Comparison of ENCODE assay signal across 18 cellular contexts in the genomic region with DNA sequence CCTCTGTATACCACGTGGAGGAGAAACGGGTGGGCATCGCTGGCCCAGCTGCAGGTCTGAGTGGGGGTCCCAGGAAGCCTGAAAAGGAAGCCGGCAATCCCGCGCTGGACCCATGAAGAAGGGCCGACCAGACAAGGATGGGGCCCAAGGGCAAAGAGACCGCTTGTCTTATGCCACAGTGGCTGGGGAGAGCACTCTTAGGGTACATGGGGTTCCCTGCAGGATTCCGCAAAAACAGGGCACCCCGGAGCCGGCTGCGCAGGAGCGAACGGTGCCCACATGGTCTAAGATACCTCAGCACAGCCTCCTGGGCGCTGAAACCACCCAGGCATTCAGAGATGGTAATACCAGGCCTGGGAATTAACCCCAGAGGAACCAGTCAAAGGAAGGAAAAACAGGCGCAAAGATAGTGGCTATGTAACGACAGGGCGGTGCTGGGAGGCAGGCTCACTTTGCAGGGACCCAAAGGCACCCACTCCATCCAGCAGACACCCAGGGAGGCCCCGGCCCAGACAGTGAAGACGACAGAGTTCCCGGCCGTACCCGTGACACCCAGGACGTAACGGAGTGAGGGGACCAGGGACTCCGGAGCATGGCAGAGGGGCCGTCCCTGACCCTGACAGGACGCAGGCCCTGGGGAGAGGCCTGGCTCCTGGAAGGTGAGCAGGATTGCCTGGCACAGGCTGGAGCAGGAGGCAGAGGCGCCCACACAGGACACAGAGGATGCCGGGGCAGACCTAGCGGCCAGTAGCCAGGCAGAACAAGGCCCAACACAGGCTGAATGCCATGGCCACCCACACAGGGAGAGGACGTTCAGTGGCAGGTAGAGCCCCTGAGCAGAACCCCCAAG. TPM values are rescaled to one million over a fixed set of nuclear protein-coding genes. Genes with fewer than 3 reads are reported as not detected.
DNase-seq lines count a peak whose midpoint lies in the region; TF ChIP-seq lines count a peak whose summit lies in the region.
"Had no signal": no experiment of that assay in that cellular context is flagged by ENCODE, and none has a peak within 500 bp of the region (broad histone marks: within the 10 kb centered on the region; RNA-seq: fewer than 3 reads in every experiment).

No MANE protein-coding gene starts in this region.

- H3K4me3 ChIP-seq in ACC112 (ENCODE audit: low read depth, low read length) (no peak overlapping the region), HEK293 (ENCODE audit: low read depth, low read length) (no peak overlapping the region), trophoblast cell (ENCODE audit: low read depth, low read length) (no peak overlapping the region)
- H3K4me3 ChIP-seq: left lung, psoas muscle had no signal

- no peak overlapping the region for H3K14ac ChIP-seq in trophoblast cell (ENCODE audit: low read length)

- peak overlapping the region; percentile 26 for H3K27ac Mint-ChIP-seq in dendritic cell treated with granulocyte-macrophage colony-stimulating factor and Interleukin-4, amounts not matched to agents 40 ng/mL and 50 ng/mL, for 4 days
- H3K27ac Mint-ChIP-seq: activated naive CD8-positive, alpha-beta T cell treated with anti-CD3 and anti-CD28 coated beads, Interleukin-2, amount 50 U/mL, for 24 hours; stimulated activated naive CD8-positive, alpha-beta T cell treated with anti-CD3 and anti-CD28 coated beads, Interleukin-15, Interleukin-2, amounts not matched to agents 100 ng/mL and 50 ng/mL, for 24 hours had no signal

- H3K4me1 Mint-ChIP-seq in dendritic cell treated with granulocyte-macrophage colony-stimulating factor and Interleukin-4, amounts not matched to agents 40 ng/mL and 50 ng/mL, for 4 days (ENCODE audit: low read depth): peaks cover 98% of the 10 kb centered on the region

- no CpG with 5 or more reads among the region's 32 CpGs for WGBS in trophoblast cell (ENCODE audit: extremely low coverage, insufficient coverage, insufficient read length)

- H3K27ac ChIP-seq in ACC112 (ENCODE audit: low read depth, low read length) (peak overlapping the region; percentile 43), HEK293 (ENCODE audit: extremely low read depth, low read depth, low read length) (no peak overlapping the region; the same call in 1 of the 2 replicates), trophoblast cell (ENCODE audit: low read depth, low read length) (no peak overlapping the region)
- H3K27ac ChIP-seq: foreskin keratinocyte, psoas muscle had no signal

- no peak overlapping the region for H3K4me2 ChIP-seq in trophoblast cell (ENCODE audit: low read length)

- POLR2A ChIA-PET in HEK293 (lab: Yijun Ruan, JAX): interaction anchor here (0.7 to 1.4 kb wide), 2 partner anchors 10 to 215 kb away, joined by 3 to 10 read pairs; partner anchors contain the start of gene PIEZO1

- H3K79me1 ChIP-seq in trophoblast cell (ENCODE audit: low read length): peaks cover 14% of the 10 kb centered on the region

- peak overlapping the region; percentile 11 for H3K18ac ChIP-seq in trophoblast cell (ENCODE audit: low read length)

- intact Hi-C loops in dendritic cell treated with granulocyte-macrophage colony-stimulating factor and Interleukin-4, amounts not matched to agents 40 ng/mL and 50 ng/mL, for 4 days (cut with micrococcal nuclease): no loop called here

- H3K4me1 ChIP-seq in ACC112 (ENCODE audit: control insufficient read depth, insufficient read depth, low read length, unreplicated experiment) (peaks cover 55% of the 10 kb centered on the region), HEK293 (ENCODE audit: control insufficient read depth, insufficient read depth, low read length) (peaks cover 25% of the 10 kb centered on the region), trophoblast cell (ENCODE audit: control insufficient read depth in 1 of 2, insufficient read depth in 2 of 2, low read length in 2 of 2) (peaks cover 49 to 60% of the 10 kb centered on the region in 2 experiments)

- no peak overlapping the region for H2BK120ac ChIP-seq in trophoblast cell (ENCODE audit: insufficient read depth, low read length, poor library complexity)

- no peaks in the 10 kb centered on the region for H3K36me3 ChIP-seq in ACC112 (ENCODE audit: insufficient read depth, low read length)
- H3K36me3 ChIP-seq in HEK293 (ENCODE audit: control insufficient read depth in 2 of 2, insufficient read depth in 1 of 2, low read length in 2 of 2): no peaks in the 10 kb centered on the region
- H3K36me3 ChIP-seq in trophoblast cell (ENCODE audit: control insufficient read depth in 1 of 2, insufficient read depth in 2 of 2, low read length in 2 of 2): peaks cover 0 to 4% of the 10 kb centered on the region in 2 experiments

- DNase-seq in trophoblast cell (no peak), GM20000 (ENCODE audit: low spot score) (no peak), AG08395 (ENCODE audit: low spot score) (no peak), GM13977 (ENCODE audit: low spot score) (no peak)
- DNase-seq in central memory CD4-positive, alpha-beta T cell: no peak
- DNase-seq: activated naive CD8-positive, alpha-beta T cell treated with anti-CD3 and anti-CD28 coated beads, Interleukin-2, amount 50 U/mL, for 24 hours; activated T-cell treated with anti-CD3 and anti-CD28 coated beads, Interleukin-2, amount 50 U/mL, for 48 hours; caudate nucleus; foreskin keratinocyte; MM.1S; NCI-H187 treated with DMSO at 0.1 percent for 48 hours; NCI-H510A treated with DMSO at 0.1 percent for 48 hours had no signal

- H3K9me3 Mint-ChIP-seq in dendritic cell treated with granulocyte-macrophage colony-stimulating factor and Interleukin-4, amounts not matched to agents 40 ng/mL and 50 ng/mL, for 4 days: no peaks in the 10 kb centered on the region
- H3K9me3 Mint-ChIP-seq: activated naive CD8-positive, alpha-beta T cell treated with anti-CD3 and anti-CD28 coated beads, Interleukin-2, amount 50 U/mL, for 24 hours; stimulated activated naive CD8-positive, alpha-beta T cell treated with anti-CD3 and anti-CD28 coated beads, Interleukin-15, Interleukin-2, amounts not matched to agents 100 ng/mL and 50 ng/mL, for 24 hours had no signal

- H3K79me2 ChIP-seq in ACC112 (ENCODE audit: control insufficient read depth, insufficient read depth, low read length, unreplicated experiment): peaks cover 96% of the 10 kb centered on the region
- H3K79me2 ChIP-seq in trophoblast cell (ENCODE audit: control insufficient read depth, insufficient read depth, low read length, poor library complexity): peaks cover 15% of the 10 kb centered on the region

- CTCF ChIA-PET in HEK293 (lab: Yijun Ruan, JAX): interaction anchor here (1.2 to 9.2 kb wide), 4 partner anchors 11 to 38 kb away, joined by 4 to 58 read pairs (median 4); no protein-coding TSS in a partner anchor

- no peak overlapping the region for H3K23ac ChIP-seq in trophoblast cell (ENCODE audit: low read length)

- H4K91ac ChIP-seq in trophoblast cell (ENCODE audit: low read depth, low read length): peak overlapping the region; percentile 9

- H3K27me3 Mint-ChIP-seq in dendritic cell treated with granulocyte-macrophage colony-stimulating factor and Interleukin-4, amounts not matched to agents 40 ng/mL and 50 ng/mL, for 4 days: no peaks in the 10 kb centered on the region
- H3K27me3 Mint-ChIP-seq: activated naive CD8-positive, alpha-beta T cell treated with anti-CD3 and anti-CD28 coated beads, Interleukin-2, amount 50 U/mL, for 24 hours; stimulated activated naive CD8-positive, alpha-beta T cell treated with anti-CD3 and anti-CD28 coated beads, Interleukin-15, Interleukin-2, amounts not matched to agents 100 ng/mL and 50 ng/mL, for 24 hours had no signal

- no peak overlapping the region for H3K4me3 Mint-ChIP-seq in dendritic cell treated with granulocyte-macrophage colony-stimulating factor and Interleukin-4, amounts not matched to agents 40 ng/mL and 50 ng/mL, for 4 days
- H3K4me3 Mint-ChIP-seq: activated naive CD8-positive, alpha-beta T cell treated with anti-CD3 and anti-CD28 coated beads, Interleukin-2, amount 50 U/mL, for 24 hours; stimulated activated naive CD8-positive, alpha-beta T cell treated with anti-CD3 and anti-CD28 coated beads, Interleukin-15, Interleukin-2, amounts not matched to agents 100 ng/mL and 50 ng/mL, for 24 hours had no signal

- peak overlapping the region; percentile 6 for H2BK12ac ChIP-seq in trophoblast cell (ENCODE audit: low read length)

- no peak overlapping the region for H4K12ac ChIP-seq in trophoblast cell (ENCODE audit: low read depth, low read length)

- H3K36me3 Mint-ChIP-seq in dendritic cell treated with granulocyte-macrophage colony-stimulating factor and Interleukin-4, amounts not matched to agents 40 ng/mL and 50 ng/mL, for 4 days (ENCODE audit: low read depth): peaks cover 68% of the 10 kb centered on the region

- no peak overlapping the region for H2AFZ ChIP-seq in ACC112 (ENCODE audit: low read length, unreplicated experiment)
- H2AFZ ChIP-seq in trophoblast cell (ENCODE audit: insufficient read depth, low read length, poor library complexity): no peak overlapping the region

- no peak overlapping the region for H2BK5ac ChIP-seq in trophoblast cell (ENCODE audit: low read depth, low read length, poor library complexity)

- H4K8ac ChIP-seq in trophoblast cell (ENCODE audit: low read depth, low read length): peak overlapping the region; percentile 4

- in situ Hi-C loops in GM13977 (cut with MboI; ENCODE audit: low pct_unique_long_range_greater_than_20kb, low sequenced_read_pairs, unreplicated experiment): no loop called here

- TF ChIP-seq CTCF in HEK293 (tag by site-specific recombination; IDR thresholded peaks at IDR 0.05) (no peak), GM20000 (IDR thresholded peaks at IDR 0.05; ENCODE audit: extremely low read depth, missing control alignments) (no peak), GM13977 (IDR thresholded peaks at IDR 0.05; ENCODE audit: extremely low read depth, insufficient read depth, missing control alignments) (no peak)

- H3K27me3 ChIP-seq in ACC112 (ENCODE audit: insufficient read depth, low read length): no peaks in the 10 kb centered on the region
- no peaks in the 10 kb centered on the region for H3K27me3 ChIP-seq in trophoblast cell (ENCODE audit: insufficient read depth, low read length)
- H3K27me3 ChIP-seq: foreskin keratinocyte, left lung had no signal

- peak overlapping the region; percentile 56 for H2AK5ac ChIP-seq in trophoblast cell (ENCODE audit: low read length)

- H3K9me3 ChIP-seq in HEK293 (ENCODE audit: control insufficient read depth, insufficient read depth, low read depth, low read length) (no peaks in the 10 kb centered on the region), trophoblast cell (ENCODE audit: insufficient read depth, low read depth, low read length) (no peaks in the 10 kb centered on the region)
- H3K9me3 ChIP-seq: left lung, psoas muscle had no signal

- no peak overlapping the region for H3K9ac ChIP-seq in trophoblast cell (ENCODE audit: low read length)

- peak overlapping the region; percentile 67 for H3K4ac ChIP-seq in trophoblast cell (ENCODE audit: low read depth, low read length)

TF ChIP-seq in HEK293, 187 proteins besides CTCF, POLR2A, EP300 and RAD21 (continues in another document):
- TF ChIP-seq ZNF600 (tag by site-specific recombination; IDR thresholded peaks at IDR 0.05): peak; percentile 70

RNA-seq across cellular contexts. Expression of gene PIEZO1, which starts 10.3 kb away (rescaled TPM):
- 77.3 and 84.7 TPM in 2 replicates for polyA plus RNA-seq in trophoblast cell (2013)

RNA-seq across cellular contexts. Expression of gene CDT1, which starts 28.8 kb away (rescaled TPM):
- 19.4 and 19.8 TPM in 2 replicates for polyA plus RNA-seq in trophoblast cell (2013)

RNA-seq across cellular contexts. Expression of gene APRT, which starts 37.0 kb away (rescaled TPM):
- 95.8 and 96.2 TPM in 2 replicates for polyA plus RNA-seq in trophoblast cell (2013)
